Comparison of ENCODE assay signal across 8 cellular contexts in the genomic region with DNA sequence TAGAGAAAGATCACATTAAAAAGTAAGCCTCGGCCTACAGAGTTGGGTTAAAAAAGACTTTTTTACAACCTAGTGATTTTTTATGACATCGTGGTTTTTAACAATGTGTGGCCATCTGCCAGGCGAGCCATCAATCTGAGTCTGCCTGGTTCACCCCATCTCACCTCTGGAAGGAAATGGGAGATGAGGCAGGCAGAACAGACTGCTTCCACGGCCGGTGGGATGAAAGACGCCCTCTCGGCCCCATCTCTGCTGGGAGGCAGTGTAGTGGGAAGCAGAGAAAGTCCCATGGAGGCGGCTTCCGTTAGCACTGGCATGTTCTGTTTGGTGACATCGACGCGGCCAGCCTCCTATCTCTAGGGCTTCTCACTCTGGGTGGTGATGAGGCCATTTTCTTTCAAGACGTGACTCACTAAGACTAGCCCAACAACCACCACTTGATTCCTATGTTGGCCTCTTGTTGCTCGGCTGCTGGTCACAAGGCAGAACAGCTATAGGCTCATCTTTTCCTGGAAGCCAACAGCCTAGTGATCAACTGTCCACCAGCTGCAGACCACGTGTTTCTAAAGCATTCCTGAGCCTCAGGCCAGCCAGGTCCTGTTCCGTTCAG.
A peak's percentile ranks its signal among the peaks of the same experiment; 100 is the strongest.
DNase-seq lines count a peak whose midpoint lies in the region; TF ChIP-seq lines count a peak whose summit lies in the region.
"Had no signal": no experiment of that assay in that cellular context is flagged by ENCODE, and none has a peak within 500 bp of the region (broad histone marks: within the 10 kb centered on the region; RNA-seq: fewer than 3 reads in every experiment).

No MANE protein-coding gene starts in this region.

- H3K4me3 ChIP-seq in tibial artery: no peak overlapping the region
- H3K4me3 ChIP-seq: upper lobe of left lung had no signal

- intact Hi-C loops in tibial artery (cut with DNase I; ENCODE audit: low total_unique reads): no loop called here

- peaks cover 0 to 47% (median 11%) of the 10 kb centered on the region in 4 donors for H3K4me1 ChIP-seq in tibial artery

- no peaks in the 10 kb centered on the region for H3K27me3 ChIP-seq in tibial artery
- H3K27me3 ChIP-seq: upper lobe of left lung had no signal

- H3K27ac ChIP-seq in tibial artery: peak overlapping the region; percentile 14 to 35

- DNase-seq in LHCN-M2 (ENCODE audit: low read depth): peak; percentile 96
- DNase-seq in brain pericyte (ENCODE audit: low read depth, low spot score): peak; percentile 89
- peak; percentile 89 for DNase-seq in left kidney (ENCODE audit: low read depth, low spot score)
- DNase-seq in tibial artery: no peak
- DNase-seq in effector CD4-positive, alpha-beta T cell: no peak
- DNase-seq in NK-92 (lab: John Stamatoyannopoulos, UW; ENCODE audit: unreplicated experiment): no peak
- no peak for DNase-seq in NCI-H345 treated with DMSO at 0.1 percent for 48 hours (lab: John Stamatoyannopoulos, UW; ENCODE audit: unreplicated experiment)
- DNase-seq: upper lobe of left lung had no signal

- no peak for TF ChIP-seq CTCF in tibial artery (IDR thresholded peaks at IDR 0.05)

- peaks cover 0 to 12% (median 0%) of the 10 kb centered on the region in 3 donors for H3K36me3 ChIP-seq in tibial artery

- no peaks in the 10 kb centered on the region for H3K9me3 ChIP-seq in tibial artery
- H3K9me3 ChIP-seq: upper lobe of left lung had no signal

Comparison
In these comparisons a context has a peak if more than half of its experiments do, and no peak if none do; other contexts are left out.
1. DNase-seq: peak in LHCN-M2 (single experiment), brain pericyte (single experiment) and left kidney (single experiment); none in tibial artery (0 of 2), effector CD4-positive, alpha-beta T cell (single experiment), NK-92 (single experiment) and NCI-H345 treated with DMSO at 0.1 percent for 48 hours (single experiment).